8 cellular contexts compared by ENCODE assay signal in the genomic region with DNA sequence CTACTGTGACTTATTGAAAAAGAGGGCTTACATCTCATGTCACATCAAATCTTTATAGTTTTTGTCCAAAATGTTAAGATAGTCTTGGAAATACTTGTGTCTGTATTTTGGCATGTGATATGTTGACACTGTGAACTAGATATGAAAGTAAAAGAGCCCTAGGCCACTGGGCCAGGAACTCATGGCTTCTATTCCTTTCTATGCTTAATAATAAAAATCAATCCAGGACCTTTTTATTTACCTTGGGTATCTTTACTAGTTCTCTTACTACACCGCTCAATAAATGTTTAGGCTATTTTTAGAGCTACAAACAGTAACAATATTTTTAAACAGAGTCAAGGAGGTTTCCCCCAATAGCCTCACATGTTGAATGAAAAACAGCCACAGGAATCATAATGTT.
"Had no signal": no experiment of that assay in that cellular context is flagged by ENCODE, and none has a peak within 500 bp of the region (broad histone marks: within the 10 kb centered on the region; RNA-seq: fewer than 3 reads in every experiment).

No MANE protein-coding gene starts in this region.

- H3K27ac ChIP-seq: HL-60, KMS-11 had no signal

- ATAC-seq: HepG2, K562 had no signal

- H3K4me3 ChIP-seq: K562 had no signal

- DNase-seq: IMR-90, KBM-7, KG1 had no signal

- FAIRE-seq: HepG2, HTR-8/SVneo, K562 had no signal
